In the genomic region with DNA sequence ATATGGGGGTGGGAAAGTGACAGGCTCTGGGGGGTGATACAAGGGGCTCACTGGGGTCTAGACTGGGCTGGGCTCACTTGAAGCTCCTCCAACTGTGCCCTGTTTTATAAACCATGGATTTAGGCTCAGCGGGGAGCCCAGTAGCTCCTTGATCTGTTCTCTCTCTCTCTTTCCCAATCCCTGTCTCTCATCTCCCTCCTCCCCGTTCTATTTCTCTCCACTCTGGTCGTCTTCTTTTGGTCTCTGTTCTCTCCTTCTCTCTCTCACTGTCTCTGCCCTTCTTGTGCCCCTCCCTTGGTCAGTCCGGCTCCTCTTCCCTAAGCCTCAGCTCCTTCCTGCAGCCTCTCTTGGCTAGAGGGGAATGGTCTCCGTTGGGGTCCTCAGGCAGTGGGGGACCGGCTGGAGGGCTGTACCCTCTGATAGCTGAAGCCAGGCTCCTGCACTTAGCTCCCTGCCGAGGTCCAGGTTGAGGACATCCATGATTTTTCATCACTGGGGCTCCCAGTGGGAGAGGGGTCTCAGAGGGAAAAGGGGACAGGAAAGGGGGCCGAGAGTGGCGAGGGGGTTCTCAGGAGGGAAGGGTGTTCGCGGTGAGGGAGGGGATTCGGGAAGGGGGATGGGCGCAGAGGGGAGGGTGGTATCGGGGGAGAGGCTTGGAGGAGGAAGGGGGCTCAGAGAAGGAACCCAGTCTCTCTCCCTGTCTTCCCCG, we compare ENCODE assay signal across 1 cellular context.
A peak's percentile ranks its signal among the peaks of the same experiment; 100 is the strongest.
TF ChIP-seq lines count a peak whose summit lies in the region.

No MANE protein-coding gene starts in this region.

TF ChIP-seq in IMR-90, 13 proteins besides CTCF, POLR2A, EP300 and RAD21:
- TF ChIP-seq SMC3 (IDR thresholded peaks at IDR 0.05; ENCODE audit: low read depth, low read length) (no peak), CEBPB (IDR thresholded peaks at IDR 0.05; ENCODE audit: low read depth, low read length) (peak; percentile 13; the same call in 1 of the 2 replicates), RCOR1 (IDR thresholded peaks at IDR 0.05; ENCODE audit: insufficient replicate concordance, low read length) (no peak), BHLHE40 (IDR thresholded peaks at IDR 0.05; ENCODE audit: low read depth, low read length) (no peak)
- TF ChIP-seq, protein P1, sequence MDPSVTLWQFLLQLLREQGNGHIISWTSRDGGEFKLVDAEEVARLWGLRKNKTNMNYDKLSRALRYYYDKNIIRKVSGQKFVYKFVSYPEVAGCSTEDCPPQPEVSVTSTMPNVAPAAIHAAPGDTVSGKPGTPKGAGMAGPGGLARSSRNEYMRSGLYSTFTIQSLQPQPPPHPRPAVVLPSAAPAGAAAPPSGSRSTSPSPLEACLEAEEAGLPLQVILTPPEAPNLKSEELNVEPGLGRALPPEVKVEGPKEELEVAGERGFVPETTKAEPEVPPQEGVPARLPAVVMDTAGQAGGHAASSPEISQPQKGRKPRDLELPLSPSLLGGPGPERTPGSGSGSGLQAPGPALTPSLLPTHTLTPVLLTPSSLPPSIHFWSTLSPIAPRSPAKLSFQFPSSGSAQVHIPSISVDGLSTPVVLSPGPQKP (IDR thresholded peaks at IDR 0.05; ENCODE audit: borderline replicate concordance, low read depth, low read length): no peak
